In genomic region chr10:103680869-103681236, GRCh38 we compare ENCODE assay signal across 22 cellular contexts.
"Had no signal": no experiment of that assay in that cellular context is flagged by ENCODE, and none has a peak within 500 bp of the region (broad histone marks: within the 10 kb centered on the region; RNA-seq: fewer than 3 reads in every experiment).

No MANE protein-coding gene starts in this region.

- H3K4me3 Mint-ChIP-seq: activated CD4-positive, alpha-beta memory T cell treated with anti-CD3 and anti-CD28 coated beads for 36 hours; activated CD4-positive, alpha-beta T cell treated with anti-CD3 and anti-CD28 coated beads for 36 hours; activated CD8-positive, alpha-beta memory T cell treated with anti-CD3 and anti-CD28 coated beads, Interleukin-2, amount 10 ng/mL, durations not matched to agents 7 days and 5 days; activated T-cell treated with anti-CD3 and anti-CD28 coated beads, Interleukin-2, amount 50 U/mL, for 4 hours; memory B cell; nephron; T-helper 1 cell treated with Interleukin-12 subunit alpha and Interleukin-12 subunit beta and Interleukin-4 antibody, amounts not matched to agents 30 μg/mL and 1 μg/mL, for 36 hours; type B pancreatic cell had no signal

- ATAC-seq: activated CD4-positive, alpha-beta T cell treated with anti-CD3 and anti-CD28 coated beads for 36 hours; activated CD8-positive, alpha-beta memory T cell treated with anti-CD3 and anti-CD28 coated beads, Interleukin-2, amount 10 ng/mL, durations not matched to agents 7 days and 5 days; activated T-cell treated with anti-CD3 and anti-CD28 coated beads, Interleukin-2, amount 50 U/mL, for 4 hours; foreskin keratinocyte; right cardiac atrium had no signal

- H3K9me3 ChIP-seq: left ventricle myocardium inferior, prostate gland had no signal

- H3K4me3 ChIP-seq: left ventricle myocardium inferior, prostate gland had no signal

- H3K36me3 Mint-ChIP-seq: activated CD4-positive, alpha-beta memory T cell treated with anti-CD3 and anti-CD28 coated beads for 36 hours; activated CD8-positive, alpha-beta memory T cell treated with anti-CD3 and anti-CD28 coated beads, Interleukin-2, amount 10 ng/mL, durations not matched to agents 7 days and 5 days; memory B cell; type B pancreatic cell had no signal

- FAIRE-seq: colon, endometrium, small intestine had no signal

- H3K27ac Mint-ChIP-seq: activated CD4-positive, alpha-beta memory T cell treated with anti-CD3 and anti-CD28 coated beads for 36 hours; activated CD4-positive, alpha-beta T cell treated with anti-CD3 and anti-CD28 coated beads for 36 hours; activated CD8-positive, alpha-beta memory T cell treated with anti-CD3 and anti-CD28 coated beads, Interleukin-2, amount 10 ng/mL, durations not matched to agents 7 days and 5 days; type B pancreatic cell had no signal

- DNase-seq: activated CD4-positive, alpha-beta memory T cell treated with anti-CD3 and anti-CD28 coated beads for 36 hours; activated CD4-positive, alpha-beta T cell treated with anti-CD3 and anti-CD28 coated beads for 36 hours; activated CD8-positive, alpha-beta memory T cell treated with anti-CD3 and anti-CD28 coated beads, Interleukin-2, amount 10 ng/mL, durations not matched to agents 7 days and 5 days; activated effector memory CD4-positive, alpha-beta T cell treated with Interleukin-2 at 50 U/mL for 16 hours; activated naive CD4-positive, alpha-beta T cell treated with anti-CD3 and anti-CD28 coated beads, Interleukin-2, amount 50 U/mL, for 16 hours; activated T-cell treated with anti-CD3 and anti-CD28 coated beads, Interleukin-2, amount 50 U/mL, for 4 hours; foreskin keratinocyte; glutamatergic neuron; left ventricle myocardium inferior; nucleus accumbens; small intestine; stimulated activated CD4-positive, alpha-beta T cell treated with anti-CD3 and anti-CD28 coated beads, Interleukin-4, amount 100 ng/mL, for 4 hours; stimulated activated CD8-positive, alpha-beta memory T cell treated with anti-CD3 and anti-CD28 coated beads, Interleukin-4, amount 100 ng/mL, for 48 hours; stimulated activated naive CD4-positive, alpha-beta T cell treated with Interleukin-2 at 50 U/mL for 16 hours had no signal

- H3K27me3 ChIP-seq: foreskin keratinocyte had no signal

- H3K27ac ChIP-seq: foreskin keratinocyte, left ventricle myocardium inferior, prostate gland had no signal

- H3K9me3 Mint-ChIP-seq: activated CD4-positive, alpha-beta memory T cell treated with anti-CD3 and anti-CD28 coated beads for 36 hours; activated T-cell treated with anti-CD3 and anti-CD28 coated beads, Interleukin-2, amount 50 U/mL, for 4 hours; memory B cell; nephron; T-helper 1 cell treated with Interleukin-12 subunit alpha and Interleukin-12 subunit beta and Interleukin-4 antibody, amounts not matched to agents 30 μg/mL and 1 μg/mL, for 36 hours; type B pancreatic cell had no signal

- H3K36me3 ChIP-seq: left ventricle myocardium inferior, prostate gland had no signal

- H3K27me3 Mint-ChIP-seq: activated CD4-positive, alpha-beta memory T cell treated with anti-CD3 and anti-CD28 coated beads for 36 hours; activated CD4-positive, alpha-beta T cell treated with anti-CD3 and anti-CD28 coated beads for 36 hours; activated CD8-positive, alpha-beta memory T cell treated with anti-CD3 and anti-CD28 coated beads, Interleukin-2, amount 10 ng/mL, durations not matched to agents 7 days and 5 days; memory B cell; type B pancreatic cell had no signal
